21 cellular contexts compared by ENCODE assay signal in genomic region chr2:241114836-241115235, GRCh38. TPM values are rescaled to one million over a fixed set of nuclear protein-coding genes. Genes with fewer than 3 reads are reported as not detected.
DNase-seq lines count a peak whose midpoint lies in the region; ATAC-seq, FAIRE-seq and TF ChIP-seq lines count a peak whose summit lies in the region.
"Had no signal": no experiment of that assay in that cellular context is flagged by ENCODE, and none has a peak within 500 bp of the region (broad histone marks: within the 10 kb centered on the region; RNA-seq: fewer than 3 reads in every experiment).

No MANE protein-coding gene starts in this region.

- no peaks in the 10 kb centered on the region for H3K27me3 Mint-ChIP-seq in activated T-helper 1 cell treated with anti-CD3 and anti-CD28 coated beads, Interleukin-12 subunit alpha, Interleukin-12 subunit beta, Interleukin-2, Interleukin-4 antibody, amounts not matched to agents 30 ng/mL and 10 ng/mL and 1 ng/mL, durations not matched to agents 14 hours and 24 hours and 36 hours (ENCODE audit: insufficient read depth)
- H3K27me3 Mint-ChIP-seq: CD4-positive, CD25-positive, alpha-beta regulatory T cell had no signal

- peaks cover 39% of the 10 kb centered on the region for H3K4me1 Mint-ChIP-seq in activated T-helper 1 cell treated with anti-CD3 and anti-CD28 coated beads, Interleukin-12 subunit alpha, Interleukin-12 subunit beta, Interleukin-2, Interleukin-4 antibody, amounts not matched to agents 30 ng/mL and 10 ng/mL and 1 ng/mL, durations not matched to agents 14 hours and 24 hours and 36 hours (ENCODE audit: low read depth)

- H4K20me1 ChIP-seq in HepG2 (ENCODE audit: insufficient read depth, low read length): no peaks in the 10 kb centered on the region
- no peaks in the 10 kb centered on the region for H4K20me1 ChIP-seq in osteoblast (ENCODE audit: insufficient read depth, low read length)

- TF ChIP-seq EP300 in HepG2 (IDR thresholded peaks at IDR 0.05; ENCODE audit: low read depth in 2 of 2, low read length in 2 of 2): no peak
- TF ChIP-seq EP300 in HepG2 (CRISPR knock-in tag; IDR thresholded peaks at IDR 0.05; ENCODE audit: borderline replicate concordance): no peak

- no peak for TF ChIP-seq CTCF in right lobe of liver (IDR thresholded peaks at IDR 0.05)
- no peak for TF ChIP-seq CTCF in HepG2 (CRISPR knock-in tag; IDR thresholded peaks at IDR 0.05)
- TF ChIP-seq CTCF in osteoblast (IDR thresholded peaks at IDR 0.05; ENCODE audit: extremely low read depth, low read depth, low read length): no peak

- H3K36me3 ChIP-seq in right lobe of liver: no peaks in the 10 kb centered on the region
- peaks cover 9 to 30% of the 10 kb centered on the region in 2 experiments; a peak in 4 of 5 replicates for H3K36me3 ChIP-seq in HepG2 (replicated peaks in 1 of 2; ENCODE audit: control insufficient read depth in 1 of 2, insufficient read depth in 2 of 2, low read length in 2 of 2)
- no peaks in the 10 kb centered on the region for H3K36me3 ChIP-seq in osteoblast (ENCODE audit: insufficient read depth, low read length)

- 92% methylated on average over 11 of the region's 11 CpGs for WGBS in right lobe of liver (ENCODE audit: insufficient coverage, low coverage, low lambda C conversion rate, missing lambda C conversion rate)
- 97% methylated on average over 11 of the region's 11 CpGs for WGBS in HepG2 (ENCODE audit: low lambda C conversion rate)

- H3K27me3 ChIP-seq in right lobe of liver (no peaks in the 10 kb centered on the region), HepG2 (ENCODE audit: control insufficient read depth in 1 of 2, insufficient read depth in 2 of 2, low read length in 2 of 2) (no peaks in the 10 kb centered on the region), osteoblast (ENCODE audit: insufficient read depth, low read length) (no peaks in the 10 kb centered on the region)
- H3K27me3 ChIP-seq: SJCRH30 had no signal

- DNase-seq in right lobe of liver: peak in 2 of 3 donors; percentile 13 to 24
- DNase-seq in HepG2 (ENCODE audit: low spot score): no peak
- no peak for DNase-seq in activated T-helper 1 cell treated with anti-CD3 and anti-CD28 coated beads, Interleukin-12 subunit alpha, Interleukin-12 subunit beta, Interleukin-2, Interleukin-4 antibody, amounts not matched to agents 30 ng/mL and 10 ng/mL and 1 ng/mL, durations not matched to agents 14 hours and 24 hours and 36 hours (ENCODE audit: low spot score)
- peak; percentile 69 for DNase-seq in osteoblast (ENCODE audit: insufficient read length, low spot score, missing footprints)
- DNase-seq in COLO668 (lab: John Stamatoyannopoulos, UW; ENCODE audit: unreplicated experiment): no peak
- DNase-seq in NCI-H1417 (lab: John Stamatoyannopoulos, UW): no peak
- DNase-seq: CD4-positive, CD25-positive, alpha-beta regulatory T cell; IMR-90; MM.1S; NCI-H1694; NCI-H2029 treated with DMSO at 0.1 percent for 48 hours; NCI-H2227 treated with DMSO at 0.1 percent for 48 hours; NCI-H526 treated with DMSO at 0.1 percent for 48 hours; PC-9; SJCRH30 had no signal

- POLR2A ChIA-PET in HepG2 (lab: Yijun Ruan, JAX): no interaction called here

- FAIRE-seq in HepG2 (lab: Jason Lieb, UNC): no peak
- FAIRE-seq: D721Med, H54 had no signal

- intact Hi-C loops in right lobe of liver (cut with DNase I) (no loop called here), HepG2 (cut with micrococcal nuclease; ENCODE audit: unreplicated experiment) (no loop called here)
- intact Hi-C loops in activated T-helper 1 cell treated with anti-CD3 and anti-CD28 coated beads, Interleukin-12 subunit alpha, Interleukin-12 subunit beta, Interleukin-2, Interleukin-4 antibody, amounts not matched to agents 30 ng/mL and 10 ng/mL and 1 ng/mL, durations not matched to agents 14 hours and 24 hours and 36 hours (cut with micrococcal nuclease): no loop called here

- H3K4me3 ChIP-seq in right lobe of liver (no peak overlapping the region), HepG2 (replicated peaks in 1 of 3; ENCODE audit: insufficient read depth in 1 of 3, low read depth in 2 of 3, low read length in 3 of 3) (no peak overlapping the region), osteoblast (ENCODE audit: insufficient read depth, low read length) (no peak overlapping the region)
- H3K4me3 ChIP-seq: PC-9, SJCRH30 had no signal

- H3K9me3 Mint-ChIP-seq in activated T-helper 1 cell treated with anti-CD3 and anti-CD28 coated beads, Interleukin-12 subunit alpha, Interleukin-12 subunit beta, Interleukin-2, Interleukin-4 antibody, amounts not matched to agents 30 ng/mL and 10 ng/mL and 1 ng/mL, durations not matched to agents 14 hours and 24 hours and 36 hours: no peaks in the 10 kb centered on the region

- ATAC-seq in right lobe of liver (no peak), HepG2 (no peak), GM21737 (IDR thresholded peaks at IDR 0.05; ENCODE audit: unreplicated experiment) (no peak)
- ATAC-seq: Right ventricle myocardium inferior, SK-N-SH treated with all-trans-retinoic acid at 6 μM for 48 hours had no signal

- H3K27ac ChIP-seq in right lobe of liver: no peak overlapping the region
- no peak overlapping the region for H3K27ac ChIP-seq in HepG2 (ENCODE audit: extremely low read length, insufficient read depth, low read length)
- H3K27ac ChIP-seq in osteoblast (ENCODE audit: low read depth, low read length): no peak overlapping the region
- H3K27ac ChIP-seq: KMS-11, PC-9, SJCRH30 had no signal

- no peak for TF ChIP-seq RAD21 in HepG2 (CRISPR knock-in tag; IDR thresholded peaks at IDR 0.05)

- H3K9ac ChIP-seq in HepG2 (ENCODE audit: insufficient read depth, low read depth, low read length): no peak overlapping the region
- H3K9ac ChIP-seq: KMS-11 had no signal

- in situ Hi-C loops in HepG2 (cut with HindIII; ENCODE audit: extremely low pct_ligation_motif_present, low pct_unique_long_range_greater_than_20kb): no loop called here

- H2AFZ ChIP-seq in HepG2 (ENCODE audit: low read length) (no peak overlapping the region), osteoblast (ENCODE audit: low read length) (no peak overlapping the region)
- H2AFZ ChIP-seq: PC-9 had no signal

- BruUV-seq in HepG2 (replicated peaks; lab: Mats Ljungman, UMichigan): no TSS peak

- H3K9me3 ChIP-seq in right lobe of liver (no peaks in the 10 kb centered on the region), HepG2 (ENCODE audit: low read length) (no peaks in the 10 kb centered on the region), osteoblast (ENCODE audit: low read depth, low read length) (no peaks in the 10 kb centered on the region)
- H3K9me3 ChIP-seq: SJCRH30 had no signal

- no peak overlapping the region for H3K4me3 Mint-ChIP-seq in activated T-helper 1 cell treated with anti-CD3 and anti-CD28 coated beads, Interleukin-12 subunit alpha, Interleukin-12 subunit beta, Interleukin-2, Interleukin-4 antibody, amounts not matched to agents 30 ng/mL and 10 ng/mL and 1 ng/mL, durations not matched to agents 14 hours and 24 hours and 36 hours

- H3K36me3 Mint-ChIP-seq in activated T-helper 1 cell treated with anti-CD3 and anti-CD28 coated beads, Interleukin-12 subunit alpha, Interleukin-12 subunit beta, Interleukin-2, Interleukin-4 antibody, amounts not matched to agents 30 ng/mL and 10 ng/mL and 1 ng/mL, durations not matched to agents 14 hours and 24 hours and 36 hours (ENCODE audit: low read depth): peaks cover 57% of the 10 kb centered on the region

- CTCF ChIA-PET in HepG2 (lab: Yijun Ruan, JAX; ENCODE audit: low intra/inter-chr PET ratio, low total read pairs): no interaction called here

- H3K79me2 ChIP-seq in HepG2 (ENCODE audit: insufficient read depth, low read length): no peaks in the 10 kb centered on the region
- no peaks in the 10 kb centered on the region for H3K79me2 ChIP-seq in osteoblast (ENCODE audit: insufficient read depth, low read length)

- TF ChIP-seq POLR2A in right lobe of liver (IDR thresholded peaks at IDR 0.05) (no peak), HepG2 (IDR thresholded peaks at IDR 0.05; ENCODE audit: insufficient read depth in 1 of 2, low read depth in 2 of 2, low read length in 2 of 2) (no peak)

- H3K4me1 ChIP-seq in right lobe of liver (no peaks in the 10 kb centered on the region), HepG2 (ENCODE audit: insufficient read depth, low read length) (no peaks in the 10 kb centered on the region), osteoblast (ENCODE audit: insufficient read depth, low read length) (no peaks in the 10 kb centered on the region)
- H3K4me1 ChIP-seq: SJCRH30 had no signal

- H3K4me2 ChIP-seq in HepG2 (ENCODE audit: low read depth, low read length) (no peak overlapping the region), osteoblast (ENCODE audit: insufficient read depth, low read length) (no peak overlapping the region)
- H3K4me2 ChIP-seq: KMS-11, PC-9 had no signal

- peak overlapping the region; percentile 29 for H3K27ac Mint-ChIP-seq in activated T-helper 1 cell treated with anti-CD3 and anti-CD28 coated beads, Interleukin-12 subunit alpha, Interleukin-12 subunit beta, Interleukin-2, Interleukin-4 antibody, amounts not matched to agents 30 ng/mL and 10 ng/mL and 1 ng/mL, durations not matched to agents 14 hours and 24 hours and 36 hours

RNA-seq across cellular contexts. Expression of gene MTERF4, which starts 12.7 kb away (rescaled TPM):
- total RNA-seq in right lobe of liver (10 to 100 TPM; 12.1 to 26.3 (median 17.0) TPM), HepG2 (2016; rRNA removed; fragmentation: Illumina TruSeq; extraction: Trizol) (59.8 and 61.5 TPM in 2 replicates), osteoblast (20.3 and 30.0 TPM in 2 replicates)
- 20.2 and 20.4 TPM in 2 replicates for total RNA-seq in HepG2 (2016; cell fraction: cytosol; rRNA removed; fragmentation: Illumina TruSeq; extraction: Trizol; ENCODE audit: low read depth)
- 57.2 and 63.4 TPM in 2 replicates for total RNA-seq in HepG2 (2016; cell fraction: insoluble cytoplasmic fraction; rRNA removed; fragmentation: Illumina TruSeq; extraction: Trizol)
- 27.2 and 28.3 TPM in 2 replicates for total RNA-seq in HepG2 (2016; cell fraction: membrane; rRNA removed; fragmentation: Illumina TruSeq; extraction: Trizol)
- 47.3 and 61.7 TPM in 2 replicates for total RNA-seq in HepG2 (2016; cell fraction: nucleus; rRNA removed; fragmentation: Illumina TruSeq; extraction: Trizol)
- polyA plus RNA-seq in HepG2 (2011; rRNA removed): 37.1 and 50.5 TPM in 2 replicates
- 29.8 and 33.1 TPM in 2 replicates for polyA plus RNA-seq in HepG2 (2011; cell fraction: cytosol; rRNA removed)
- polyA plus RNA-seq in HepG2 (2011; cell fraction: nucleus; rRNA removed): 71.5 and 77.4 TPM in 2 replicates
- polyA plus RNA-seq in HepG2 (2012): 27.8 and 38.2 TPM in 2 replicates
- 18.2 and 22.9 TPM in 2 replicates for polyA plus RNA-seq in HepG2 (2016; cell fraction: cytosol; fragmentation: Illumina TruSeq; extraction: Trizol; ENCODE audit: low read depth)
- polyA plus RNA-seq in HepG2 (2016; cell fraction: insoluble cytoplasmic fraction; fragmentation: Illumina TruSeq; extraction: Trizol; ENCODE audit: low read depth): 67.1 and 69.1 TPM in 2 replicates
- polyA plus RNA-seq in HepG2 (2016; cell fraction: membrane; fragmentation: Illumina TruSeq; extraction: Trizol; ENCODE audit: low read depth): 20.0 and 22.3 TPM in 2 replicates
- 82.3 and 82.6 TPM in 2 replicates for polyA plus RNA-seq in HepG2 (2016; cell fraction: nucleus; fragmentation: Illumina TruSeq; extraction: Trizol; ENCODE audit: insufficient read depth, low read depth)
- 31.6 and 46.9 TPM in 2 replicates for polyA minus RNA-seq in HepG2 (2011; rRNA and poly(A)+ RNA removed; ENCODE audit: low replicate concordance)
- 15.7 and 20.7 TPM in 2 replicates for polyA minus RNA-seq in HepG2 (2011; cell fraction: cytosol; rRNA and poly(A)+ RNA removed)
- polyA minus RNA-seq in HepG2 (2011; cell fraction: nucleus; rRNA and poly(A)+ RNA removed): 76.1 and 79.6 TPM in 2 replicates
- total RNA-seq in activated T-helper 1 cell treated with anti-CD3 and anti-CD28 coated beads, Interleukin-12 subunit alpha, Interleukin-12 subunit beta, Interleukin-2, Interleukin-4 antibody, amounts not matched to agents 30 ng/mL and 10 ng/mL and 1 ng/mL, durations not matched to agents 14 hours and 24 hours and 36 hours: 40.5 and 43.3 TPM in 2 replicates

RNA-seq across cellular contexts. Expression of gene PASK, which starts 34.4 kb away (rescaled TPM):
- 1 to 10 TPM; 2.0 to 4.2 (median 3.4) TPM for total RNA-seq in right lobe of liver
- 16.0 and 17.0 TPM in 2 replicates for total RNA-seq in HepG2 (2016; rRNA removed; fragmentation: Illumina TruSeq; extraction: Trizol)
- total RNA-seq in HepG2 (2016; cell fraction: cytosol; rRNA removed; fragmentation: Illumina TruSeq; extraction: Trizol; ENCODE audit: low read depth): 18.0 and 28.0 TPM in 2 replicates
- 14.4 and 17.9 TPM in 2 replicates for total RNA-seq in HepG2 (2016; cell fraction: insoluble cytoplasmic fraction; rRNA removed; fragmentation: Illumina TruSeq; extraction: Trizol)
- total RNA-seq in HepG2 (2016; cell fraction: membrane; rRNA removed; fragmentation: Illumina TruSeq; extraction: Trizol): 5.9 and 7.8 TPM in 2 replicates
- total RNA-seq in HepG2 (2016; cell fraction: nucleus; rRNA removed; fragmentation: Illumina TruSeq; extraction: Trizol): 22.6 and 27.5 TPM in 2 replicates
- polyA plus RNA-seq in HepG2 (2011; rRNA removed): 6.9 and 7.1 TPM in 2 replicates
- polyA plus RNA-seq in HepG2 (2011; cell fraction: cytosol; rRNA removed): 2.1 and 4.1 TPM in 2 replicates
- polyA plus RNA-seq in HepG2 (2011; cell fraction: nucleus; rRNA removed): 36.3 and 40.3 TPM in 2 replicates
- 6.8 and 9.6 TPM in 2 replicates for polyA plus RNA-seq in HepG2 (2012)
- polyA plus RNA-seq in HepG2 (2016; cell fraction: cytosol; fragmentation: Illumina TruSeq; extraction: Trizol; ENCODE audit: low read depth): 0.79 and 1.0 TPM in 2 replicates
- polyA plus RNA-seq in HepG2 (2016; cell fraction: insoluble cytoplasmic fraction; fragmentation: Illumina TruSeq; extraction: Trizol; ENCODE audit: low read depth): 9.2 and 11.1 TPM in 2 replicates
- 1.7 and 2.3 TPM in 2 replicates for polyA plus RNA-seq in HepG2 (2016; cell fraction: membrane; fragmentation: Illumina TruSeq; extraction: Trizol; ENCODE audit: low read depth)
- polyA plus RNA-seq in HepG2 (2016; cell fraction: nucleus; fragmentation: Illumina TruSeq; extraction: Trizol; ENCODE audit: insufficient read depth, low read depth): 79.4 and 83.7 TPM in 2 replicates
- polyA minus RNA-seq in HepG2 (2011; rRNA and poly(A)+ RNA removed; ENCODE audit: low replicate concordance): 28.2 and 32.5 TPM in 2 replicates
- 3.7 and 15.6 TPM in 2 replicates for polyA minus RNA-seq in HepG2 (2011; cell fraction: cytosol; rRNA and poly(A)+ RNA removed)
- 10.7 and 14.4 TPM in 2 replicates for polyA minus RNA-seq in HepG2 (2011; cell fraction: nucleus; rRNA and poly(A)+ RNA removed)
- total RNA-seq in activated T-helper 1 cell treated with anti-CD3 and anti-CD28 coated beads, Interleukin-12 subunit alpha, Interleukin-12 subunit beta, Interleukin-2, Interleukin-4 antibody, amounts not matched to agents 30 ng/mL and 10 ng/mL and 1 ng/mL, durations not matched to agents 14 hours and 24 hours and 36 hours: 101 and 104 TPM in 2 replicates
- 5.0 and 5.8 TPM in 2 replicates for total RNA-seq in osteoblast

RNA-seq across cellular contexts. Expression of gene PPP1R7, which starts 35.4 kb away (rescaled TPM):
- 10 to 100 TPM; 27.8 to 35.7 (median 29.5) TPM for total RNA-seq in right lobe of liver
- 67.9 and 77.2 TPM in 2 replicates for total RNA-seq in HepG2 (2016; rRNA removed; fragmentation: Illumina TruSeq; extraction: Trizol)
- total RNA-seq in HepG2 (2016; cell fraction: cytosol; rRNA removed; fragmentation: Illumina TruSeq; extraction: Trizol; ENCODE audit: low read depth): 27.7 and 40.5 TPM in 2 replicates
- 78.8 and 81.3 TPM in 2 replicates for total RNA-seq in HepG2 (2016; cell fraction: insoluble cytoplasmic fraction; rRNA removed; fragmentation: Illumina TruSeq; extraction: Trizol)
- 33.9 and 34.7 TPM in 2 replicates for total RNA-seq in HepG2 (2016; cell fraction: membrane; rRNA removed; fragmentation: Illumina TruSeq; extraction: Trizol)
- 31.6 and 35.8 TPM in 2 replicates for total RNA-seq in HepG2 (2016; cell fraction: nucleus; rRNA removed; fragmentation: Illumina TruSeq; extraction: Trizol)
- 27.4 and 33.3 TPM in 2 replicates for polyA plus RNA-seq in HepG2 (2011; rRNA removed)
- 19.4 and 25.1 TPM in 2 replicates for polyA plus RNA-seq in HepG2 (2011; cell fraction: cytosol; rRNA removed)
- 14.7 and 16.8 TPM in 2 replicates for polyA plus RNA-seq in HepG2 (2011; cell fraction: nucleus; rRNA removed)
- polyA plus RNA-seq in HepG2 (2012): 43.0 and 56.8 TPM in 2 replicates
- polyA plus RNA-seq in HepG2 (2016; cell fraction: cytosol; fragmentation: Illumina TruSeq; extraction: Trizol; ENCODE audit: low read depth): 29.9 and 37.7 TPM in 2 replicates
- 99.4 and 106 TPM in 2 replicates for polyA plus RNA-seq in HepG2 (2016; cell fraction: insoluble cytoplasmic fraction; fragmentation: Illumina TruSeq; extraction: Trizol; ENCODE audit: low read depth)
- 34.4 and 34.7 TPM in 2 replicates for polyA plus RNA-seq in HepG2 (2016; cell fraction: membrane; fragmentation: Illumina TruSeq; extraction: Trizol; ENCODE audit: low read depth)
- polyA plus RNA-seq in HepG2 (2016; cell fraction: nucleus; fragmentation: Illumina TruSeq; extraction: Trizol; ENCODE audit: insufficient read depth, low read depth): 52.8 and 60.1 TPM in 2 replicates
- 22.5 and 25.7 TPM in 2 replicates for polyA minus RNA-seq in HepG2 (2011; rRNA and poly(A)+ RNA removed; ENCODE audit: low replicate concordance)
- 18.4 and 24.7 TPM in 2 replicates for polyA minus RNA-seq in HepG2 (2011; cell fraction: cytosol; rRNA and poly(A)+ RNA removed)
- polyA minus RNA-seq in HepG2 (2011; cell fraction: nucleus; rRNA and poly(A)+ RNA removed): 24.0 and 27.0 TPM in 2 replicates
- 115 and 118 TPM in 2 replicates for total RNA-seq in activated T-helper 1 cell treated with anti-CD3 and anti-CD28 coated beads, Interleukin-12 subunit alpha, Interleukin-12 subunit beta, Interleukin-2, Interleukin-4 antibody, amounts not matched to agents 30 ng/mL and 10 ng/mL and 1 ng/mL, durations not matched to agents 14 hours and 24 hours and 36 hours
- 46.7 and 73.7 TPM in 2 replicates for total RNA-seq in osteoblast

Comparison
In these comparisons a context has a peak if more than half of its experiments do, and no peak if none do; other contexts are left out.
1. DNase-seq: peak in right lobe of liver (2 of 3) and osteoblast (single experiment); none in HepG2 (single experiment), activated T-helper 1 cell treated with anti-CD3 and anti-CD28 coated beads, Interleukin-12 subunit alpha, Interleukin-12 subunit beta, Interleukin-2, Interleukin-4 antibody, amounts not matched to agents 30 ng/mL and 10 ng/mL and 1 ng/mL, durations not matched to agents 14 hours and 24 hours and 36 hours (single experiment), COLO668 (single experiment) and NCI-H1417 (0 of 3).